Comparison of ENCODE assay signal across 8 cellular contexts in genomic region chr5:83711982-83712601, GRCh38. TPM values are rescaled to one million over a fixed set of nuclear protein-coding genes. Genes with fewer than 3 reads are reported as not detected.
A peak's percentile ranks its signal among the peaks of the same experiment; 100 is the strongest.
DNase-seq lines count a peak whose midpoint lies in the region; ATAC-seq, FAIRE-seq and TF ChIP-seq lines count a peak whose summit lies in the region.

No MANE protein-coding gene starts in this region.

- POLR2A ChIA-PET in activated CD4-positive, alpha-beta memory T cell treated with anti-CD3 and anti-CD28 coated beads for 36 hours (lab: Charles Lee) = no interaction called here

- H3K27me3 Mint-ChIP-seq in memory B cell = peaks cover 9% of the 10 kb centered on the region
- H3K27me3 Mint-ChIP-seq in activated CD4-positive, alpha-beta memory T cell treated with anti-CD3 and anti-CD28 coated beads for 36 hours = peaks cover 8% of the 10 kb centered on the region

- no peaks in the 10 kb centered on the region for H3K36me3 Mint-ChIP-seq in memory B cell
- no peaks in the 10 kb centered on the region for H3K36me3 Mint-ChIP-seq in activated CD4-positive, alpha-beta memory T cell treated with anti-CD3 and anti-CD28 coated beads for 36 hours

- CTCF ChIA-PET in activated CD4-positive, alpha-beta memory T cell treated with anti-CD3 and anti-CD28 coated beads for 36 hours (lab: Charles Lee) = interaction anchor here (0.7 to 1.5 kb wide), 5 partner anchors 10 to 254 kb away, joined by 3 to 7 read pairs (median 4); no protein-coding TSS in a partner anchor

- peak; percentile 41; the same call in 1 of the 2 replicates for TF ChIP-seq CTCF in GM12874 (IDR thresholded peaks at IDR 0.05; ENCODE audit: insufficient read depth, low read depth, low read length)
- TF ChIP-seq CTCF in bronchial epithelial cell (IDR thresholded peaks at IDR 0.05; ENCODE audit: insufficient read depth, low read length, severe bottlenecking) = peak; percentile 40

- peaks cover 1% of the 10 kb centered on the region for H3K27me3 ChIP-seq in bronchial epithelial cell (ENCODE audit: control insufficient read depth, insufficient read depth, low read length)

- peak; percentile 30 for DNase-seq in AG20443 (ENCODE audit: low spot score)
- peak; percentile 74 for DNase-seq in NCI-H69 (lab: John Stamatoyannopoulos, UW)
- peak; percentile 60 for DNase-seq in bronchial epithelial cell (ENCODE audit: low read depth)
- peak; percentile 16 to 21 for DNase-seq in memory B cell (ENCODE audit: low spot score in 2 of 2)
- no peak for DNase-seq in activated CD4-positive, alpha-beta memory T cell treated with anti-CD3 and anti-CD28 coated beads for 36 hours
- DNase-seq in epidermal melanocyte (ENCODE audit: insufficient read length, low spot score) = no peak

- H3K9me3 Mint-ChIP-seq in memory B cell = peaks cover 2% of the 10 kb centered on the region
- H3K9me3 Mint-ChIP-seq in activated CD4-positive, alpha-beta memory T cell treated with anti-CD3 and anti-CD28 coated beads for 36 hours = no peaks in the 10 kb centered on the region

- no peak for FAIRE-seq in bronchial epithelial cell (lab: Jason Lieb, UNC)

- H3K4me1 Mint-ChIP-seq in memory B cell = no peaks in the 10 kb centered on the region
- no peaks in the 10 kb centered on the region for H3K4me1 Mint-ChIP-seq in activated CD4-positive, alpha-beta memory T cell treated with anti-CD3 and anti-CD28 coated beads for 36 hours (ENCODE audit: low read depth)

- no peak overlapping the region for H3K27ac Mint-ChIP-seq in memory B cell
- H3K27ac Mint-ChIP-seq in activated CD4-positive, alpha-beta memory T cell treated with anti-CD3 and anti-CD28 coated beads for 36 hours = no peak overlapping the region

- intact Hi-C loops in activated CD4-positive, alpha-beta memory T cell treated with anti-CD3 and anti-CD28 coated beads for 36 hours (cut with micrococcal nuclease) = no loop called here

- H3K4me3 Mint-ChIP-seq in memory B cell = no peak overlapping the region
- no peak overlapping the region for H3K4me3 Mint-ChIP-seq in activated CD4-positive, alpha-beta memory T cell treated with anti-CD3 and anti-CD28 coated beads for 36 hours

- peak; percentile 70 for ATAC-seq in HG02642 (IDR thresholded peaks at IDR 0.05; ENCODE audit: poor library complexity, unreplicated experiment)
- ATAC-seq in memory B cell (ENCODE audit: low read depth) = no peak

- no peaks in the 10 kb centered on the region for H3K36me3 ChIP-seq in bronchial epithelial cell (ENCODE audit: control insufficient read depth, insufficient read depth, low read length)

- H3K4me3 ChIP-seq in bronchial epithelial cell (ENCODE audit: low read depth, low read length) = no peak overlapping the region

RNA-seq across cellular contexts. Expression of gene HAPLN1, which starts 8.6 kb away (rescaled TPM):
- not detected in 2 replicates for total RNA-seq in bronchial epithelial cell
- not detected for total RNA-seq in activated CD4-positive, alpha-beta memory T cell treated with anti-CD3 and anti-CD28 coated beads for 36 hours

Comparison
In these comparisons a context has a peak if more than half of its experiments do, and no peak if none do; other contexts are left out.
1. DNase-seq: peak in AG20443 (single experiment), NCI-H69 (single experiment), bronchial epithelial cell (single experiment) and memory B cell (2 of 2); none in activated CD4-positive, alpha-beta memory T cell treated with anti-CD3 and anti-CD28 coated beads for 36 hours (single experiment) and epidermal melanocyte (single experiment).